ENCODE assay signal across 16 cellular contexts in genomic region chr2:136006658-136007057, GRCh38. TPM values are rescaled to one million over a fixed set of nuclear protein-coding genes. Genes with fewer than 3 reads are reported as not detected.
DNase-seq lines count a peak whose midpoint lies in the region; ATAC-seq and TF ChIP-seq lines count a peak whose summit lies in the region.
"Had no signal": no experiment of that assay in that cellular context is flagged by ENCODE, and none has a peak within 500 bp of the region (broad histone marks: within the 10 kb centered on the region; RNA-seq: fewer than 3 reads in every experiment).

No MANE protein-coding gene starts in this region.

- H3K36me3 Mint-ChIP-seq in effector memory CD8-positive, alpha-beta T cell (ENCODE audit: insufficient read depth): peaks cover 13% of the 10 kb centered on the region

- H4K20me1 ChIP-seq in Loucy (ENCODE audit: insufficient read depth, low read length, poor library complexity, severe bottlenecking): no peaks in the 10 kb centered on the region

- TF ChIP-seq CTCF in Loucy (conservative IDR thresholded peaks at IDR 0.05; ENCODE audit: low read length): no peak

- H3K36me3 ChIP-seq in Loucy (ENCODE audit: insufficient read depth, low read length): no peaks in the 10 kb centered on the region
- H3K36me3 ChIP-seq: suprapubic skin, WERI-Rb-1 had no signal

- H3K9me2 ChIP-seq in Loucy (replicated peaks; ENCODE audit: low read depth, low read length): no peaks in the 10 kb centered on the region

- H3K27me3 Mint-ChIP-seq in effector memory CD8-positive, alpha-beta T cell: no peaks in the 10 kb centered on the region

- no peaks in the 10 kb centered on the region for H3K79me2 ChIP-seq in Loucy (ENCODE audit: insufficient read depth, low read length)

- no peaks in the 10 kb centered on the region for H3K9me3 ChIP-seq in Loucy (ENCODE audit: insufficient read depth, low read depth, low read length)
- H3K9me3 ChIP-seq: suprapubic skin had no signal

- H3K4me1 ChIP-seq in Loucy (ENCODE audit: insufficient read depth, low read length, poor library complexity, severe bottlenecking): peaks cover 70% of the 10 kb centered on the region
- H3K4me1 ChIP-seq: suprapubic skin had no signal

- no peak overlapping the region for H3K4me3 ChIP-seq in Loucy (ENCODE audit: low read length, poor library complexity, severe bottlenecking)
- H3K4me3 ChIP-seq: smooth muscle cell, suprapubic skin had no signal

- H3K27me3 ChIP-seq in Loucy (ENCODE audit: insufficient read depth, low read length, poor library complexity, severe bottlenecking): no peaks in the 10 kb centered on the region
- H3K27me3 ChIP-seq: suprapubic skin had no signal

- H3K27ac Mint-ChIP-seq in effector memory CD8-positive, alpha-beta T cell: peak overlapping the region; percentile 74 to 97

- H3F3A ChIP-seq in Loucy (ENCODE audit: low read depth): peaks cover 5% of the 10 kb centered on the region; the same call in 1 of the 2 replicates

- peak; percentile 15 for DNase-seq in DMS 273 (lab: John Stamatoyannopoulos, UW; ENCODE audit: unreplicated experiment)
- DNase-seq in DMS 273 treated with DMSO at 0.1 percent for 48 hours (lab: John Stamatoyannopoulos, UW): no peak
- no peak for DNase-seq in effector memory CD8-positive, alpha-beta T cell
- peak; percentile 93 for DNase-seq in renal cortical epithelial cell (ENCODE audit: low read depth)
- DNase-seq in stimulated activated CD4-positive, alpha-beta T cell treated with anti-CD3 and anti-CD28 coated beads, Interleukin-1b, Interleukin-23, amount 100 ng/mL, for 48 hours: no peak
- DNase-seq in HUDEP-2 (lab: John Stamatoyannopoulos, UW; ENCODE audit: unreplicated experiment in 76 of 76): no peak
- DNase-seq: activated T-cell treated with anti-CD3 and anti-CD28 coated beads, Interleukin-2, amount 50 U/mL, for 48 hours; Kasumi-1; NCI-H2081 treated with DMSO at 0.1 percent for 48 hours; occipital lobe had no signal

- H3K9ac ChIP-seq in Loucy (ENCODE audit: low read depth, low read length, poor library complexity, severe bottlenecking): peak overlapping the region; percentile 75

- no peak overlapping the region for H3K4me3 Mint-ChIP-seq in effector memory CD8-positive, alpha-beta T cell
- H3K4me3 Mint-ChIP-seq: brain had no signal

- H3K9me3 Mint-ChIP-seq in effector memory CD8-positive, alpha-beta T cell: no peaks in the 10 kb centered on the region

- H2AFZ ChIP-seq in Loucy (ENCODE audit: low read length): no peak overlapping the region

- ATAC-seq in effector memory CD8-positive, alpha-beta T cell (replicated peaks): no peak
- ATAC-seq in HG03175 (IDR thresholded peaks at IDR 0.05; ENCODE audit: unreplicated experiment): no peak

- H3K4me2 ChIP-seq in Loucy (ENCODE audit: low read depth, low read length, poor library complexity, severe bottlenecking): peak overlapping the region; percentile 52
- H3K4me2 ChIP-seq: smooth muscle cell had no signal

- H3K4me1 Mint-ChIP-seq in effector memory CD8-positive, alpha-beta T cell (ENCODE audit: low read depth in 2 of 2): peaks cover 18 to 25% of the 10 kb centered on the region in 2 donors

RNA-seq across cellular contexts. Expression of gene DARS1, which starts 21.2 kb away (rescaled TPM):
- total RNA-seq in renal cortical epithelial cell: 159 and 174 TPM in 2 replicates

Comparison
In these comparisons a context has a peak if more than half of its experiments do, and no peak if none do; other contexts are left out.
1. DNase-seq: peak in DMS 273 (single experiment) and renal cortical epithelial cell (single experiment); none in DMS 273 treated with DMSO at 0.1 percent for 48 hours (single experiment), effector memory CD8-positive, alpha-beta T cell (0 of 3), stimulated activated CD4-positive, alpha-beta T cell treated with anti-CD3 and anti-CD28 coated beads, Interleukin-1b, Interleukin-23, amount 100 ng/mL, for 48 hours (single experiment) and HUDEP-2 (0 of 76).